In the genomic region with DNA sequence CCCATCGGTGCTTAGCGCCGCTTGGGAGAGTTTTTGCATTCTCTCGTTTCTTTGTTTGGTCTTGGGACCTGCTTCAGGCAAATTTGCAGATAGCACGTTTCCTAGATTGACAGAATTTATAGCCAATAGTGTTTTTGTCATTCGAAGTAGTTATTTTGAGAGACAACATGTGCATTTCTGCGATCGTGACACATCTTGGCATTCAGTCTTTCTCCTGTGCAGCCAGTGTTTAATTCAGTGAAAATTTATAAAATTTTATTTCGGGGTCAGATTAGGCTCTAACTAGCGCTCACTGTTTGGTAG, we compare ENCODE assay signal across 8 cellular contexts. TPM values are rescaled to one million over a fixed set of nuclear protein-coding genes. Genes with fewer than 3 reads are reported as not detected.
DNase-seq lines count a peak whose midpoint lies in the region; ATAC-seq, FAIRE-seq and TF ChIP-seq lines count a peak whose summit lies in the region.

No MANE protein-coding gene starts in this region.

- no peak for TF ChIP-seq POLR2A in tibial nerve (IDR thresholded peaks at IDR 0.05)

- H3K27ac ChIP-seq in HL-60 (replicated peaks), result peak overlapping the region; percentile 83
- peak overlapping the region; percentile 67 to 68 for H3K27ac ChIP-seq in ascending aorta
- H3K27ac ChIP-seq in left lung, result peak overlapping the region; percentile 84 to 88
- peak overlapping the region in 3 of 4 donors; percentile 85 for H3K27ac ChIP-seq in tibial nerve

- H3K9me3 ChIP-seq in ascending aorta (no peaks in the 10 kb centered on the region), left lung (peaks cover 0 to 16% of the 10 kb centered on the region in 2 donors), tibial nerve (no peaks in the 10 kb centered on the region)

- TF ChIP-seq EP300 in tibial nerve (IDR thresholded peaks at IDR 0.05), result no peak

- WGBS in tibial nerve, 2 donors, result 4% methylated on average over 10 of the region's 10 CpGs

- TF ChIP-seq CTCF in AG09319 (IDR thresholded peaks at IDR 0.05; ENCODE audit: low read depth, low read length) (no peak), HL-60 (IDR thresholded peaks at IDR 0.05; ENCODE audit: insufficient read depth, low read length) (no peak), ascending aorta (IDR thresholded peaks at IDR 0.05) (no peak), left lung (IDR thresholded peaks at IDR 0.05) (no peak), tibial nerve (IDR thresholded peaks at IDR 0.05) (no peak)

- intact Hi-C loops in ascending aorta (cut with DNase I), result loop anchor here (5.0 kb wide), 2 partner anchors 564 to 741 kb away; partner anchors contain the start of genes LMNB1 and SLC12A2
- intact Hi-C loops in left lung (cut with DNase I), result no loop called here

- peak; percentile 32 for ATAC-seq in GM19035 (IDR thresholded peaks at IDR 0.05; ENCODE audit: unreplicated experiment)
- no peak for ATAC-seq in left lung

- DNase-seq in AG09319 (ENCODE audit: extremely low read depth, low read depth) (peak; percentile 10), HL-60 (ENCODE audit: low read depth in 1 of 2, low spot score in 1 of 2) (no peak), ascending aorta (ENCODE audit: low spot score in 2 of 2) (no peak), left lung (no peak), tibial nerve (ENCODE audit: low spot score in 2 of 2) (no peak), epidermal melanocyte (ENCODE audit: insufficient read length, low spot score) (no peak), RCC 7860 (ENCODE audit: low spot score) (no peak)

- H3K27me3 ChIP-seq in HL-60 (ENCODE audit: insufficient read depth, poor library complexity, severe bottlenecking) (no peaks in the 10 kb centered on the region), ascending aorta (no peaks in the 10 kb centered on the region), left lung (no peaks in the 10 kb centered on the region), tibial nerve (no peaks in the 10 kb centered on the region)

- H3K4me1 ChIP-seq in ascending aorta (peaks cover 2 to 10% of the 10 kb centered on the region in 2 donors), left lung (peaks cover 18 to 20% of the 10 kb centered on the region in 2 donors), tibial nerve (peaks cover 0 to 28% (median 16%) of the 10 kb centered on the region in 4 donors)

- FAIRE-seq in RCC 7860 (lab: Jason Lieb, UNC), result no peak

- peaks cover 0 to under 1% of the 10 kb centered on the region in 2 donors for H3K36me3 ChIP-seq in ascending aorta
- H3K36me3 ChIP-seq in left lung, result peaks cover 0 to 15% of the 10 kb centered on the region in 2 donors
- peaks cover 0 to 16% (median 0%) of the 10 kb centered on the region in 3 donors for H3K36me3 ChIP-seq in tibial nerve

- H3K4me3 ChIP-seq in HL-60 (replicated peaks; ENCODE audit: insufficient read depth, low read length) (peak overlapping the region; percentile 65), ascending aorta (peak overlapping the region; percentile 88 to 94), left lung (peak overlapping the region; percentile 84 to 96), tibial nerve (peak overlapping the region; percentile 80 to 97 (median 96))

RNA-seq across cellular contexts. Expression of gene PRRC1, which starts 0.8 kb away (rescaled TPM):
- 39.5 TPM for total RNA-seq in ascending aorta
- total RNA-seq in left lung, result 10 to 100 TPM; 57.5 to 74.4 TPM
- 10 to 100 TPM; 31.5 to 72.2 (median 44.7) TPM for total RNA-seq in tibial nerve
